Comparison of ENCODE assay signal across 16 cellular contexts in the genomic region with DNA sequence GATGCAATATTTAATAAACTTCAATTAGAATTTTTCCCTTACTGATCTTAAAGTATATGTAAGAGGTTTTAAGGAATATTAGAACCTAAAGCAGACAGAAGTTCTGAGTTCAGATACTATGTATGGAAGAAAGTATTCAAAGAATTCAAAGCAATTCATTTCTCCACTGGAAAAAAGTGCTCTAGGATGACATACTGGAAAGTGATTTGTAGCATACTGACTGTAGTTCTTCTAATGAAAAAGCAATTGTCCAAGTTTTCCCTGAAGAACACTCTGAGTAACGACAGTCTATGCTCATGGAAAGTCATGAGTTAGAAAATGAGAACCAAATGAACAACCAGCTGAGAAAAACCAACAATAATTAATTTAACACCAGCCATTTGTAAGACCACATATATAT.
A peak's percentile ranks its signal among the peaks of the same experiment; 100 is the strongest.
DNase-seq lines count a peak whose midpoint lies in the region; ATAC-seq and TF ChIP-seq lines count a peak whose summit lies in the region.
"Had no signal": no experiment of that assay in that cellular context is flagged by ENCODE, and none has a peak within 500 bp of the region (broad histone marks: within the 10 kb centered on the region; RNA-seq: fewer than 3 reads in every experiment).

No MANE protein-coding gene starts in this region.

- peak; percentile 28 for DNase-seq in EL
- no peak for DNase-seq in HFFc6
- DNase-seq in choroid plexus epithelial cell (ENCODE audit: low read depth): peak; percentile 25
- no peak for DNase-seq in mesothelial cell of epicardium (ENCODE audit: low spot score in 2 of 2, unreplicated experiment in 2 of 2)
- no peak for DNase-seq in T-helper 1 cell
- no peak for DNase-seq in NCI-H1930 (lab: John Stamatoyannopoulos, UW)
- DNase-seq in right cardiac atrium: no peak
- DNase-seq: CD8-positive, alpha-beta T cell; DMS153; DMS79 treated with DMSO at 0.1 percent for 48 hours; GF-D8; GOT3; KBM-7 had no signal

- H3K27ac Mint-ChIP-seq in HFFc6 (0 out of 2 replicates have a peak overlapping the region, but pooled peaks have one; percentile 4), mesothelial cell of epicardium (peak overlapping the region; percentile 78)
- H3K27ac Mint-ChIP-seq: CD14-positive monocyte; CD8-positive, alpha-beta T cell had no signal

- TF ChIP-seq CTCF in HFFc6 (IDR thresholded peaks at IDR 0.05) (no peak), choroid plexus epithelial cell (conservative IDR thresholded peaks at IDR 0.05; ENCODE audit: low read depth, low read length) (no peak), mesothelial cell of epicardium (IDR thresholded peaks at IDR 0.05; ENCODE audit: unreplicated experiment) (no peak)

- intact Hi-C loops in right cardiac atrium (cut with DNase I): no loop called here

- H3K9me3 Mint-ChIP-seq in HFFc6 (no peaks in the 10 kb centered on the region), mesothelial cell of epicardium (no peaks in the 10 kb centered on the region)
- H3K9me3 Mint-ChIP-seq: CD8-positive, alpha-beta T cell had no signal

- no peak for ATAC-seq in right cardiac atrium
- ATAC-seq: CD8-positive, alpha-beta T cell; GM12878 had no signal

- H3K4me3 Mint-ChIP-seq in HFFc6: no peak overlapping the region
- H3K4me3 Mint-ChIP-seq in mesothelial cell of epicardium: no peak overlapping the region
- H3K4me3 Mint-ChIP-seq: CD14-positive monocyte; CD8-positive, alpha-beta T cell had no signal

- no peaks in the 10 kb centered on the region; the same call in 1 of the 2 replicates for H3K27me3 Mint-ChIP-seq in HFFc6 (ENCODE audit: insufficient read depth)
- no peaks in the 10 kb centered on the region for H3K27me3 Mint-ChIP-seq in mesothelial cell of epicardium (ENCODE audit: low read depth)

- H3K9me3 ChIP-seq in right cardiac atrium (ENCODE audit: control insufficient read depth, low read length): no peaks in the 10 kb centered on the region
- H3K9me3 ChIP-seq: HAP-1 had no signal

- H3K4me1 Mint-ChIP-seq in HFFc6 (ENCODE audit: low read depth) (peaks cover 46% of the 10 kb centered on the region), mesothelial cell of epicardium (peaks cover 11% of the 10 kb centered on the region)
- H3K4me1 Mint-ChIP-seq: CD14-positive monocyte had no signal

- H3K27me3 ChIP-seq in right cardiac atrium (ENCODE audit: control insufficient read depth, insufficient read depth): no peaks in the 10 kb centered on the region

- H3K4me1 ChIP-seq in right cardiac atrium (ENCODE audit: control insufficient read depth, insufficient read depth, low read length): no peaks in the 10 kb centered on the region
- H3K4me1 ChIP-seq: HAP-1 had no signal

- H3K36me3 Mint-ChIP-seq in HFFc6 (ENCODE audit: low read depth) (peaks cover 5% of the 10 kb centered on the region; the same call in 1 of the 2 replicates), mesothelial cell of epicardium (no peaks in the 10 kb centered on the region)
- H3K36me3 Mint-ChIP-seq: CD14-positive monocyte; CD8-positive, alpha-beta T cell had no signal

- no peak overlapping the region for H3K4me3 ChIP-seq in choroid plexus epithelial cell (ENCODE audit: low read depth, low read length)
- H3K4me3 ChIP-seq in right cardiac atrium (ENCODE audit: low read length): no peak overlapping the region
- H3K4me3 ChIP-seq: GM12878, HAP-1 had no signal

- WGBS in right cardiac atrium: 75% methylated on average over 1 of the region's 1 CpG

- H3K27ac ChIP-seq in right cardiac atrium (ENCODE audit: low read length): no peak overlapping the region

Comparison
In these comparisons a context has a peak if more than half of its experiments do, and no peak if none do; other contexts are left out.
1. DNase-seq: peak in EL (single experiment) and choroid plexus epithelial cell (single experiment); none in HFFc6 (single experiment), mesothelial cell of epicardium (0 of 2), T-helper 1 cell (0 of 5), NCI-H1930 (0 of 2) and right cardiac atrium (0 of 3).